Comparison of ENCODE assay signal across 1 cellular context in the genomic region with DNA sequence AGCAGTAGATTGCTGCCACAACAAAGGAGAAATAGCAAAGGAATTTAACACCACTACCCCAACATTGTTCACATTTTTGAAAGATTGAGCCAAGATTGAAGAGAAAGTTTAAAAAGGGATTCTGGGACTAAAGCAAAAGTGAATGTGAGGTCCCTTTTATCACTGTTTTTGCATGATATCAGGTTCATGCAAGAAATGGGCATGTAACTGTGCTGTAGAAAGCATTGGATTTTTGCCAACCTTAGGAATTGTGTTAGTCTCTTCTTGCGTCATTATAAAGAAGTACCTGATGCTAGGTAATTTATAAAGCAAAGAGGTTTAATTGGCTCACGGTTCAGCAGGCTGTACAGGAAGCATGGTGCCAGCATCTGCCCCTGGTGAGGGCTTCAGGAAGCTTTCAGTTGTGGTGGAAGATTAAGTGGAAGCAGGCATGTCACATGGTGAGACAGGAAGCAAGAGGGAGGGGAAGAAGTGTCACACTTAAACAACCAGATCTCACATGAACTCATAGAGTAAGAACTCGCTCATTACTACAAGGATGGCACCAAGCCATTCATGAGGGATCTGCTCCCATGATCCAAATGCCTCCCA.
TF ChIP-seq lines count a peak whose summit lies in the region.

No MANE protein-coding gene starts in this region.

TF ChIP-seq in GM23338, 12 proteins besides CTCF, POLR2A, EP300 and RAD21 (continued from another document):
- TF ChIP-seq, protein P1, sequence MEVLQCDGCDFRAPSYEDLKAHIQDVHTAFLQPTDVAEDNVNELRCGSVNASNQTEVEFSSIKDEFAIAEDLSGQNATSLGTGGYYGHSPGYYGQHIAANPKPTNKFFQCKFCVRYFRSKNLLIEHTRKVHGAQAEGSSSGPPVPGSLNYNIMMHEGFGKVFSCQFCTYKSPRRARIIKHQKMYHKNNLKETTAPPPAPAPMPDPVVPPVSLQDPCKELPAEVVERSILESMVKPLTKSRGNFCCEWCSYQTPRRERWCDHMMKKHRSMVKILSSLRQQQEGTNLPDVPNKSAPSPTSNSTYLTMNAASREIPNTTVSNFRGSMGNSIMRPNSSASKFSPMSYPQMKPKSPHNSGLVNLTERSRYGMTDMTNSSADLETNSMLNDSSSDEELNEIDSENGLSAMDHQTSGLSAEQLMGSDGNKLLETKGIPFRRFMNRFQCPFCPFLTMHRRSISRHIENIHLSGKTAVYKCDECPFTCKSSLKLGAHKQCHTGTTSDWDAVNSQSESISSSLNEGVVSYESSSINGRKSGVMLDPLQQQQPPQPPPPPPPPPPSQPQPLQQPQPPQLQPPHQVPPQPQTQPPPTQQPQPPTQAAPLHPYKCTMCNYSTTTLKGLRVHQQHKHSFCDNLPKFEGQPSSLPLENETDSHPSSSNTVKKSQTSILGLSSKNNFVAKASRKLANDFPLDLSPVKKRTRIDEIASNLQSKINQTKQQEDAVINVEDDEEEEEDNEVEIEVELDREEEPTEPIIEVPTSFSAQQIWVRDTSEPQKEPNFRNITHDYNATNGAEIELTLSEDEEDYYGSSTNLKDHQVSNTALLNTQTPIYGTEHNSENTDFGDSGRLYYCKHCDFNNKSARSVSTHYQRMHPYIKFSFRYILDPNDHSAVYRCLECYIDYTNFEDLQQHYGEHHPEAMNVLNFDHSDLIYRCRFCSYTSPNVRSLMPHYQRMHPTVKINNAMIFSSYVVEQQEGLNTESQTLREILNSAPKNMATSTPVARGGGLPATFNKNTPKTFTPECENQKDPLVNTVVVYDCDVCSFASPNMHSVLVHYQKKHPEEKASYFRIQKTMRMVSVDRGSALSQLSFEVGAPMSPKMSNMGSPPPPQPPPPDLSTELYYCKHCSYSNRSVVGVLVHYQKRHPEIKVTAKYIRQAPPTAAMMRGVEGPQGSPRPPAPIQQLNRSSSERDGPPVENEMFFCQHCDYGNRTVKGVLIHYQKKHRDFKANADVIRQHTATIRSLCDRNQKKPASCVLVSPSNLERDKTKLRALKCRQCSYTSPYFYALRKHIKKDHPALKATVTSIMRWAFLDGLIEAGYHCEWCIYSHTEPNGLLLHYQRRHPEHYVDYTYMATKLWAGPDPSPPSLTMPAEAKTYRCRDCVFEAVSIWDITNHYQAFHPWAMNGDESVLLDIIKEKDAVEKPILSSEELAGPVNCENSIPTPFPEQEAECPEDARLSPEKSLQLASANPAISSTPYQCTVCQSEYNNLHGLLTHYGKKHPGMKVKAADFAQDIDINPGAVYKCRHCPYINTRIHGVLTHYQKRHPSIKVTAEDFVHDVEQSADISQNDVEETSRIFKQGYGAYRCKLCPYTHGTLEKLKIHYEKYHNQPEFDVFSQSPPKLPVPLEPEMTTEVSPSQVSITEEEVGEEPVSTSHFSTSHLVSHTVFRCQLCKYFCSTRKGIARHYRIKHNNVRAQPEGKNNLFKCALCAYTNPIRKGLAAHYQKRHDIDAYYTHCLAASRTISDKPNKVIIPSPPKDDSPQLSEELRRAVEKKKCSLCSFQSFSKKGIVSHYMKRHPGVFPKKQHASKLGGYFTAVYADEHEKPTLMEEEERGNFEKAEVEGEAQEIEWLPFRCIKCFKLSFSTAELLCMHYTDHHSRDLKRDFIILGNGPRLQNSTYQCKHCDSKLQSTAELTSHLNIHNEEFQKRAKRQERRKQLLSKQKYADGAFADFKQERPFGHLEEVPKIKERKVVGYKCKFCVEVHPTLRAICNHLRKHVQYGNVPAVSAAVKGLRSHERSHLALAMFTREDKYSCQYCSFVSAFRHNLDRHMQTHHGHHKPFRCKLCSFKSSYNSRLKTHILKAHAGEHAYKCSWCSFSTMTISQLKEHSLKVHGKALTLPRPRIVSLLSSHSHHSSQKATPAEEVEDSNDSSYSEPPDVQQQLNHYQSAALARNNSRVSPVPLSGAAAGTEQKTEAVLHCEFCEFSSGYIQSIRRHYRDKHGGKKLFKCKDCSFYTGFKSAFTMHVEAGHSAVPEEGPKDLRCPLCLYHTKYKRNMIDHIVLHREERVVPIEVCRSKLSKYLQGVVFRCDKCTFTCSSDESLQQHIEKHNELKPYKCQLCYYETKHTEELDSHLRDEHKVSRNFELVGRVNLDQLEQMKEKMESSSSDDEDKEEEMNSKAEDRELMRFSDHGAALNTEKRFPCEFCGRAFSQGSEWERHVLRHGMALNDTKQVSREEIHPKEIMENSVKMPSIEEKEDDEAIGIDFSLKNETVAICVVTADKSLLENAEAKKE (CRISPR knock-in tag; IDR thresholded peaks at IDR 0.05): no peak
- no peak for TF ChIP-seq EZH2 (IDR thresholded peaks at IDR 0.05; ENCODE audit: low read depth, unreplicated experiment)
- no peak for TF ChIP-seq POLR2AphosphoS5 (IDR thresholded peaks at IDR 0.05; ENCODE audit: low read depth)
- TF ChIP-seq NANOG (IDR thresholded peaks at IDR 0.05; ENCODE audit: borderline replicate concordance): no peak
